9 cellular contexts compared by ENCODE assay signal in the genomic region with DNA sequence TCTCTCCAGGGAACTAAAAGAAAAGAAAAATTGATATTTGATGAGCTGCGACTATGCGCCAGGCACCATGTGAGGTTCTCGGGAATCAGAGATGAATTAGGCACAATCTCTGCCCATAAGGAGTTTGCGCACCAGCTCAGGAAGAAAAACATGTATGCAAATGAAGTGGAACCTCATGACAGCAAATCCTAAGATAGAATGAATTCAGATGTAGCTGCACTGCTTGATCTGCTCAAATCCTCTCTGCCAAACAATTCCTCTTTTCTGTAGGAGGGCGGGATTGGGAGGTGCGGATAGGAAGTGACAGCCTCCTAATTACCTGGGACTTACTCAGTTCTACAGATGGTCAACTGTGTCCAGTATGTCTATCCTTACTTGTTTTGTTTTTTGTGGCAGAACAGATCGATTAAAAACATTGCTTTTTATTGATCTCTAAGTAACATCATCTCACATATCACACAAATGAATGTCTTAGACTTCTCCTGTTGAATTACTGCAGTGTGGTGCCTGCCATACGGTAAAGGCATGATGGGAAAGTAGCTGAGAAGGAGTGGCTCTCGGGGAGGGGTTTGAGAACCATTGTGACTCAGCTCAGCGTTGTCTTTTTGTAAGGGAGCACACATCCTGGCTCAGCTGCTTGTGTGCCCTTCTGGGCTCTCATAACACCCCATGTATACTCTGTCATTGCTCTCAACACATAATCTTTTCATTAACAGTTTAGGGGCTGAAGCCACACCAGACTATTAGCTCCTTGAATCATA.
A peak's percentile ranks its signal among the peaks of the same experiment; 100 is the strongest.
DNase-seq lines count a peak whose midpoint lies in the region; ATAC-seq and TF ChIP-seq lines count a peak whose summit lies in the region.
"Had no signal": no experiment of that assay in that cellular context is flagged by ENCODE, and none has a peak within 500 bp of the region (broad histone marks: within the 10 kb centered on the region; RNA-seq: fewer than 3 reads in every experiment).

No MANE protein-coding gene starts in this region.

- TF ChIP-seq CTCF in fibroblast of mammary gland (conservative IDR thresholded peaks at IDR 0.05; ENCODE audit: control insufficient read depth, insufficient read depth, low read depth, low read length): no peak

- H3K9me3 ChIP-seq in KOPT-K1 (ENCODE audit: insufficient read depth, low read length, poor library complexity, severe bottlenecking): no peaks in the 10 kb centered on the region

- H3K36me3 ChIP-seq in KOPT-K1 (ENCODE audit: insufficient read depth, low read length): no peaks in the 10 kb centered on the region

- peak; percentile 14 for ATAC-seq in stimulated activated effector memory CD8-positive, alpha-beta T cell treated with anti-CD3 and anti-CD28 coated beads, Interleukin-12 subunit alpha, Interleukin-12 subunit beta, amount 100 ng/mL, for 72 hours
- ATAC-seq in GM18873 (IDR thresholded peaks at IDR 0.05; ENCODE audit: low FRiP score, unreplicated experiment) (no peak), HG03108 (IDR thresholded peaks at IDR 0.05; ENCODE audit: unreplicated experiment) (no peak)

- H3K27ac ChIP-seq in KOPT-K1 (ENCODE audit: low read depth, low read length, poor library complexity, severe bottlenecking): peak overlapping the region; percentile 32
- H3K27ac ChIP-seq: parathyroid adenoma had no signal

- H3K27me3 Mint-ChIP-seq in activated T-cell treated with anti-CD3 and anti-CD28 coated beads, Interleukin-2, amount 50 U/mL, for 24 hours: no peaks in the 10 kb centered on the region

- peak overlapping the region; percentile 48 for H3K4me3 Mint-ChIP-seq in activated T-cell treated with anti-CD3 and anti-CD28 coated beads, Interleukin-2, amount 50 U/mL, for 24 hours
- peak overlapping the region; percentile 68 for H3K4me3 Mint-ChIP-seq in stimulated activated effector memory CD8-positive, alpha-beta T cell treated with anti-CD3 and anti-CD28 coated beads, Interleukin-12 subunit alpha, Interleukin-12 subunit beta, amount 100 ng/mL, for 72 hours

- peaks cover 27% of the 10 kb centered on the region for H3K36me3 Mint-ChIP-seq in activated T-cell treated with anti-CD3 and anti-CD28 coated beads, Interleukin-2, amount 50 U/mL, for 24 hours (ENCODE audit: low read depth)
- peaks cover 78% of the 10 kb centered on the region for H3K36me3 Mint-ChIP-seq in stimulated activated effector memory CD8-positive, alpha-beta T cell treated with anti-CD3 and anti-CD28 coated beads, Interleukin-12 subunit alpha, Interleukin-12 subunit beta, amount 100 ng/mL, for 72 hours

- no peaks in the 10 kb centered on the region for H3K9me3 Mint-ChIP-seq in activated T-cell treated with anti-CD3 and anti-CD28 coated beads, Interleukin-2, amount 50 U/mL, for 24 hours
- H3K9me3 Mint-ChIP-seq in stimulated activated effector memory CD8-positive, alpha-beta T cell treated with anti-CD3 and anti-CD28 coated beads, Interleukin-12 subunit alpha, Interleukin-12 subunit beta, amount 100 ng/mL, for 72 hours: no peaks in the 10 kb centered on the region

- H3K4me3 ChIP-seq in fibroblast of mammary gland (ENCODE audit: control insufficient read depth, low read depth, low read length): no peak overlapping the region

- no peak for DNase-seq in activated T-cell treated with anti-CD3 and anti-CD28 coated beads, Interleukin-2, amount 50 U/mL, for 24 hours
- DNase-seq in fibroblast of mammary gland (ENCODE audit: low read depth): peak; percentile 70
- DNase-seq in stimulated activated effector memory CD8-positive, alpha-beta T cell treated with anti-CD3 and anti-CD28 coated beads, Interleukin-12 subunit alpha, Interleukin-12 subunit beta, amount 100 ng/mL, for 72 hours (ENCODE audit: low spot score in 2 of 2): peak in 1 of 2 donors; percentile 70
- no peak for DNase-seq in SKM-1 treated with dmso at 0.1 percent for 144 hours (lab: John Stamatoyannopoulos, UW; ENCODE audit: unreplicated experiment)
- DNase-seq: NCI-H524 had no signal

- peak overlapping the region; percentile 81 for H3K27ac Mint-ChIP-seq in activated T-cell treated with anti-CD3 and anti-CD28 coated beads, Interleukin-2, amount 50 U/mL, for 24 hours
- peak overlapping the region; percentile 58 for H3K27ac Mint-ChIP-seq in stimulated activated effector memory CD8-positive, alpha-beta T cell treated with anti-CD3 and anti-CD28 coated beads, Interleukin-12 subunit alpha, Interleukin-12 subunit beta, amount 100 ng/mL, for 72 hours

- H3K4me1 Mint-ChIP-seq in activated T-cell treated with anti-CD3 and anti-CD28 coated beads, Interleukin-2, amount 50 U/mL, for 24 hours (ENCODE audit: low read depth): peaks cover 83% of the 10 kb centered on the region
- peaks cover 80% of the 10 kb centered on the region for H3K4me1 Mint-ChIP-seq in stimulated activated effector memory CD8-positive, alpha-beta T cell treated with anti-CD3 and anti-CD28 coated beads, Interleukin-12 subunit alpha, Interleukin-12 subunit beta, amount 100 ng/mL, for 72 hours
